Comparison of ENCODE assay signal across 10 cellular contexts in the genomic region with DNA sequence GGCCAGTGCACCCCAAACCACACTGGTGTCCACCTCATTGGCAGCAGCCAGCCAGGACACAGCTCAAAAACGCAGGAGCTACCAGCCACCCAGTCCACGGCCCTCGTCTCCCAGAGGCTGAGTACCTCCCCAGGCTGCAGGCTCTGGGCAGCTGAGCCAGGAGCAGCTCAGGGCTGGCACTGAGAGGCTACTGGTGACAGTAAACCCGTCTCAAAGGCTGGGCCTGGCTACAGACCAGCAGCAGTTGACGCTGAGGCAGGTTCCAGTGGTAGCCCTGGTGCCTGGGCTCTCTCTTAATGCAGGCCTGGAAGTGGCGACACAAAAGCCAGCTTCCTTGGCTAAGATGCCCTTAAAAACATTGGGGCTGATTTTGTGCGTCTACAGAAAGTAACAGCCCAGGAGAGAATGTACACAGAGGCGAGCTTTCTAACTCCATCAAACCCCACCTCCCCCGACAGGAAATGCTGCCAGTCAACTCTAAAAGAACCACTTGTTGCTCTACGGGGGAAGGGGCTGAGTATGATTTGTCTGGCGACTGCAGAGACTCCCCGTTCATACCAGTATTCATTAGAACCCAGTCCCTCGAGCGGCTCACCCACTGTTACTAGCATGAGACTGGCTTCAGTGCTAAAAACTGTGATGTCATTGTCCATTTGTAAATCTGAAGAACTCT.
DNase-seq lines count a peak whose midpoint lies in the region; ATAC-seq and TF ChIP-seq lines count a peak whose summit lies in the region.
"Had no signal": no experiment of that assay in that cellular context is flagged by ENCODE, and none has a peak within 500 bp of the region (broad histone marks: within the 10 kb centered on the region; RNA-seq: fewer than 3 reads in every experiment).

No MANE protein-coding gene starts in this region.

- peaks cover 58% of the 10 kb centered on the region for H3K4me1 Mint-ChIP-seq in HFFc6 (ENCODE audit: low read depth)

- H3K27me3 Mint-ChIP-seq in HFFc6 (ENCODE audit: insufficient read depth): peaks cover 26% of the 10 kb centered on the region

- TF ChIP-seq POLR2A in sigmoid colon (IDR thresholded peaks at IDR 0.05): no peak

- intact Hi-C loops in right cardiac atrium (cut with DNase I): loop anchor here in 1 of 4 donors (10.0 kb wide), 1 partner anchor 124 kb away; a partner anchor contains a TSS
- intact Hi-C loops in sigmoid colon (cut with DNase I): loop anchor here (1.0 to 2.0 kb wide), 2 partner anchors 32 to 127 kb away; a partner anchor contains a TSS

- H3K36me3 Mint-ChIP-seq in HFFc6 (ENCODE audit: low read depth): peaks cover 47% of the 10 kb centered on the region
- no peaks in the 10 kb centered on the region for H3K36me3 Mint-ChIP-seq in activated naive CD4-positive, alpha-beta T cell treated with anti-CD3 and anti-CD28 coated beads, Interleukin-2, amount 50 U/mL, for 72 hours

- H3K4me3 Mint-ChIP-seq in HFFc6: peak overlapping the region; percentile 19; the same call in 1 of the 2 replicates

- H3K4me3 ChIP-seq in right cardiac atrium (ENCODE audit: low read length) (no peak overlapping the region), sigmoid colon (no peak overlapping the region)

- H3K36me3 ChIP-seq in sigmoid colon: peaks cover 0 to 38% (median 7%) of the 10 kb centered on the region in 4 donors

- ATAC-seq in activated naive CD4-positive, alpha-beta T cell treated with anti-CD3 and anti-CD28 coated beads, Interleukin-2, amount 50 U/mL, for 72 hours: peak in 1 of 2 donors; percentile 17
- ATAC-seq in right cardiac atrium: peak; percentile 28 to 31
- no peak for ATAC-seq in GM21529 (IDR thresholded peaks at IDR 0.05; ENCODE audit: unreplicated experiment)

- no peak for TF ChIP-seq EP300 in sigmoid colon (IDR thresholded peaks at IDR 0.05)

- H3K27me3 ChIP-seq in right cardiac atrium (ENCODE audit: control insufficient read depth, insufficient read depth): no peaks in the 10 kb centered on the region
- no peaks in the 10 kb centered on the region for H3K27me3 ChIP-seq in sigmoid colon

- peak overlapping the region; percentile 58 for H3K27ac Mint-ChIP-seq in HFFc6
- peak overlapping the region; percentile 9 to 44 for H3K27ac Mint-ChIP-seq in activated naive CD4-positive, alpha-beta T cell treated with anti-CD3 and anti-CD28 coated beads, Interleukin-2, amount 50 U/mL, for 72 hours

- no peak for TF ChIP-seq CTCF in HFFc6 (IDR thresholded peaks at IDR 0.05)
- no peak for TF ChIP-seq CTCF in sigmoid colon (IDR thresholded peaks at IDR 0.05)

- 54% methylated on average over 14 of the region's 14 CpGs for WGBS in right cardiac atrium
- 70 to 81% methylated on average over 14 of the region's 14 CpGs for WGBS in sigmoid colon, 2 donors

- H3K9me3 ChIP-seq in right cardiac atrium (ENCODE audit: control insufficient read depth, low read length) (no peaks in the 10 kb centered on the region), sigmoid colon (no peaks in the 10 kb centered on the region)

- H3K27ac ChIP-seq in right cardiac atrium (ENCODE audit: low read length) (peak overlapping the region; percentile 39), sigmoid colon (peak overlapping the region; percentile 64 to 87 (median 80))

- H3K4me1 ChIP-seq in right cardiac atrium (ENCODE audit: control insufficient read depth, insufficient read depth, low read length): peaks cover 11% of the 10 kb centered on the region
- H3K4me1 ChIP-seq in sigmoid colon: peaks cover 0 to 60% (median 48%) of the 10 kb centered on the region in 4 donors

- no peaks in the 10 kb centered on the region for H3K9me3 Mint-ChIP-seq in HFFc6
- H3K9me3 Mint-ChIP-seq in activated naive CD4-positive, alpha-beta T cell treated with anti-CD3 and anti-CD28 coated beads, Interleukin-2, amount 50 U/mL, for 72 hours: no peaks in the 10 kb centered on the region

- DNase-seq in HFFc6: no peak
- DNase-seq in activated naive CD4-positive, alpha-beta T cell treated with anti-CD3 and anti-CD28 coated beads, Interleukin-2, amount 50 U/mL, for 72 hours (ENCODE audit: low spot score in 2 of 2): no peak
- peak; percentile 52 to 77 (median 70) for DNase-seq in right cardiac atrium
- DNase-seq in sigmoid colon: peak; percentile 89
- DNase-seq in AG08396 (ENCODE audit: low spot score): no peak
- DNase-seq in NCI-H1694 (lab: John Stamatoyannopoulos, UW): no peak
- DNase-seq in stimulated activated CD8-positive, alpha-beta memory T cell treated with anti-CD3 and anti-CD28 coated beads, Interleukin-4, amount 100 ng/mL, for 48 hours: no peak
- DNase-seq: activated CD8-positive, alpha-beta memory T cell treated with anti-CD3 and anti-CD28 coated beads, Interleukin-2, amount 50 U/mL, for 48 hours; stimulated activated CD4-positive, alpha-beta T cell treated with anti-CD3 and anti-CD28 coated beads, Interleukin-15, amount 100 ng/mL, for 24 hours had no signal

Comparison
In these comparisons a context has a peak if more than half of its experiments do, and no peak if none do; other contexts are left out.
1. DNase-seq: peak in right cardiac atrium (3 of 3) and sigmoid colon (single experiment); none in HFFc6 (single experiment), activated naive CD4-positive, alpha-beta T cell treated with anti-CD3 and anti-CD28 coated beads, Interleukin-2, amount 50 U/mL, for 72 hours (0 of 2), AG08396 (single experiment), NCI-H1694 (single experiment) and stimulated activated CD8-positive, alpha-beta memory T cell treated with anti-CD3 and anti-CD28 coated beads, Interleukin-4, amount 100 ng/mL, for 48 hours (single experiment).